In the genomic region with DNA sequence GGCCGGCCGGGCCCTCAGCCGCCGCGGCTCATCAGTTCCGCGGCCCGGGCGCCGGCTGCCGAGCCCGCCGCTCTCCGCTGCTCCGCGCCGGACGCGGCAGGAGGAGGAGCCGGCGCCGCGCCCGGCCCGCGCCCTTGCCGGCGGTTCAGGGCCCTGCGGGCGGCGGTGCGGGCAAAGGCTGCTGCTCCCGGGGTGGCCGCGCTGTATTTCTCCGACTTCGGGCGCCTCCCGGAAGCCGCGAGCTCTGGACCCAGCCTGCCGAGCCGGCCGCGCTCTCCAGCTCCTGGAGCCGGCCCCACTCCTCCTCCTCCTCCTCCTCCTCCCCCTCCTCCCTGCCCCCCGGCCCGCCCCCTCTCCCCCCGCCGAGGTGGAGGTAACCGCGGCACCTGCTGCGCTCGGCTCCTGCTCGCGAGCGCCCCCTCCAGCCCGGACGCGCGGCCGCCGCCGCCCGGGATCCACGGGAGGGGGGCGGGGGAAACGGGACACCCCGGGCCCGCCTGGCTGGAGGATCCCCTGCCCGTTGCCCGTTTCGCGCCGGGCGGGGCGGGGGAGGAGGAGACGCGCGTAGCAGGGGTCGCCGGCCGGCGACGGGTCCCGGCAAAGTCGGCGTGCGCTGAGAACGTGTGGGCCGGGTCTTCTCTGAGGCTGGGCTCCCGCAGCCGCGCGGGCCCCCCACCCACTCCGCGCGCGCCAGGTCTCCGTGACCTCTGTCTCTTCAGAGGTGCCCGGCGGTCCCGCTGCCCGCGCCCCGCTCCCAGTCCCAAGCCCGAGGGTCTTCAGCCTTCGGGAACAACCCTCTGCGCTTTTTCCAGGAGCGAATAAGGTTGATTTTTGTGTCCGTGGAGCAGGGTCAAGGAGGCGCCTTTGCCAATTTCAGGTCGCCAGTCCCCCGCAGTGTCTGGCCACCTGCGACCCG, we compare ENCODE assay signal across 8 cellular contexts. TPM values are rescaled to one million over a fixed set of nuclear protein-coding genes. Genes with fewer than 3 reads are reported as not detected.
DNase-seq lines count a peak whose midpoint lies in the region; ATAC-seq and TF ChIP-seq lines count a peak whose summit lies in the region.

A gene with protein sequence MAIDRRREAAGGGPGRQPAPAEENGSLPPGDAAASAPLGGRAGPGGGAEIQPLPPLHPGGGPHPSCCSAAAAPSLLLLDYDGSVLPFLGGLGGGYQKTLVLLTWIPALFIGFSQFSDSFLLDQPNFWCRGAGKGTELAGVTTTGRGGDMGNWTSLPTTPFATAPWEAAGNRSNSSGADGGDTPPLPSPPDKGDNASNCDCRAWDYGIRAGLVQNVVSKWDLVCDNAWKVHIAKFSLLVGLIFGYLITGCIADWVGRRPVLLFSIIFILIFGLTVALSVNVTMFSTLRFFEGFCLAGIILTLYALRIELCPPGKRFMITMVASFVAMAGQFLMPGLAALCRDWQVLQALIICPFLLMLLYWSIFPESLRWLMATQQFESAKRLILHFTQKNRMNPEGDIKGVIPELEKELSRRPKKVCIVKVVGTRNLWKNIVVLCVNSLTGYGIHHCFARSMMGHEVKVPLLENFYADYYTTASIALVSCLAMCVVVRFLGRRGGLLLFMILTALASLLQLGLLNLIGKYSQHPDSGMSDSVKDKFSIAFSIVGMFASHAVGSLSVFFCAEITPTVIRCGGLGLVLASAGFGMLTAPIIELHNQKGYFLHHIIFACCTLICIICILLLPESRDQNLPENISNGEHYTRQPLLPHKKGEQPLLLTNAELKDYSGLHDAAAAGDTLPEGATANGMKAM (minus strand): TSS at position 257 of the 916 bp plus-strand sequence. CDS start 491 bp downstream, outside the sequence.

- H3K4me1 ChIP-seq in duodenal mucosa (ENCODE audit: control insufficient read depth in 1 of 2, insufficient read depth in 2 of 2, low read length in 2 of 2) (peaks cover 10 to 20% of the 10 kb centered on the region in 2 donors), lung (ENCODE audit: control insufficient read depth in 2 of 2, insufficient read depth in 2 of 2, low read length in 2 of 2) (peaks cover 3 to 13% of the 10 kb centered on the region in 2 donors)

- peak within 1 kb of the TSS; percentile 65 to 89 for H3K9ac ChIP-seq in duodenal mucosa (ENCODE audit: low read depth in 1 of 2, low read length in 2 of 2)

- H3K36me3 ChIP-seq in duodenal mucosa (ENCODE audit: control insufficient read depth in 1 of 2, insufficient read depth in 2 of 2, low read length in 2 of 2): no peaks in the 10 kb centered on the region
- no peaks in the 10 kb centered on the region for H3K36me3 ChIP-seq in lung (ENCODE audit: control insufficient read depth in 2 of 2, insufficient read depth in 2 of 2, low read length in 2 of 2)

- H3K27ac ChIP-seq in duodenal mucosa (ENCODE audit: low read depth, low read length) (no peak within 1 kb of the TSS), lung (ENCODE audit: low read depth in 1 of 2, low read length in 1 of 2) (peak within 1 kb of the TSS; percentile 35 to 52)

- ATAC-seq in GM21367 (IDR thresholded peaks at IDR 0.05; ENCODE audit: unreplicated experiment) (peak; percentile 49), lung (ENCODE audit: insufficient read depth, low FRiP score) (peak; percentile 83), HG02852 (IDR thresholded peaks at IDR 0.05; ENCODE audit: unreplicated experiment) (no peak)

- peak; percentile 35 for TF ChIP-seq CTCF in lung (IDR thresholded peaks at IDR 0.05; ENCODE audit: control extremely low read depth, extremely low read depth)

- H3K27me3 ChIP-seq in duodenal mucosa (ENCODE audit: control insufficient read depth in 1 of 2, insufficient read depth in 2 of 2, low read length in 2 of 2): peaks cover 11 to 16% of the 10 kb centered on the region in 2 donors
- H3K27me3 ChIP-seq in lung (ENCODE audit: control insufficient read depth, insufficient read depth): no peaks in the 10 kb centered on the region

- WGBS in lung, 2 donors: 1 to 2% methylated on average over 49 to 116 of the region's 116 CpGs

- H3K9me3 ChIP-seq in duodenal mucosa (ENCODE audit: control insufficient read depth in 1 of 2, low read length in 2 of 2): no peaks in the 10 kb centered on the region
- H3K9me3 ChIP-seq in lung (ENCODE audit: control insufficient read depth in 2 of 2, insufficient read depth in 1 of 2, low read length in 1 of 2): peaks cover 0 to 2% of the 10 kb centered on the region in 2 donors

- DNase-seq in C1 segment of cervical spinal cord (lab: John Stamatoyannopoulos, UW) (peak in 12 of 14 donors; percentile 31 to 83 (median 70)), NCI-H2171 (lab: John Stamatoyannopoulos, UW) (peak; percentile 75), lung (ENCODE audit: low spot score) (peak; percentile 76)
- DNase-seq in activated CD4-positive, alpha-beta T cell treated with anti-CD3 and anti-CD28 coated beads, Interleukin-2, amount 50 U/mL, for 1 hour: peak; percentile 75
- DNase-seq in stimulated activated CD4-positive, alpha-beta T cell treated with anti-CD3 and anti-CD28 coated beads, TNF-alpha, amount 100 ng/mL, for 24 hours (ENCODE audit: low read depth in 3 of 3): peak; percentile 30 to 66 (median 51)

- H3K4me3 ChIP-seq in duodenal mucosa (ENCODE audit: low read depth in 1 of 2, low read length in 2 of 2) (peak within 1 kb of the TSS; percentile 76 to 82), lung (peak within 1 kb of the TSS; percentile 54)

RNA-seq across cellular contexts. Expression of the gene that starts here (rescaled TPM):
- 10 to 100 TPM; 33.6 to 45.6 TPM for total RNA-seq in lung
- 10 to 100 TPM in 1 of 2 donors, 1 to 10 TPM in 1; 6.6 to 14.5 TPM for polyA plus RNA-seq in lung
